ENCODE assay signal across 17 cellular contexts in genomic region chr11:117005758-117006157, GRCh38.
DNase-seq lines count a peak whose midpoint lies in the region; ATAC-seq and TF ChIP-seq lines count a peak whose summit lies in the region.
"Had no signal": no experiment of that assay in that cellular context is flagged by ENCODE, and none has a peak within 500 bp of the region (broad histone marks: within the 10 kb centered on the region; RNA-seq: fewer than 3 reads in every experiment).

No MANE protein-coding gene starts in this region.

- H3K27ac ChIP-seq in caudate nucleus (ENCODE audit: low read depth, low read length): peak overlapping the region; percentile 24
- no peak overlapping the region for H3K27ac ChIP-seq in suprapubic skin
- H3K27ac ChIP-seq: 22Rv1, gastroesophageal sphincter had no signal

- ATAC-seq in sciatic nerve (peak; percentile 51), HG03460 (IDR thresholded peaks at IDR 0.05; ENCODE audit: unreplicated experiment) (no peak)
- ATAC-seq: gastroesophageal sphincter had no signal

- TF ChIP-seq CTCF in suprapubic skin (IDR thresholded peaks at IDR 0.05): no peak

- DNase-seq in SIG-M5 treated with dmso at 0.1 percent for 504 hours (lab: John Stamatoyannopoulos, UW; ENCODE audit: unreplicated experiment) (peak; percentile 48), SIG-M5 (lab: John Stamatoyannopoulos, UW) (no peak), MV-4-11 (lab: John Stamatoyannopoulos, UW) (peak; percentile 68), caudate nucleus (lab: John Stamatoyannopoulos, UW) (no peak), sciatic nerve (ENCODE audit: low spot score) (no peak), suprapubic skin (ENCODE audit: low spot score in 2 of 2) (no peak), NCI-H1930 (lab: John Stamatoyannopoulos, UW) (no peak)
- DNase-seq: activated CD8-positive, alpha-beta memory T cell treated with anti-CD3 and anti-CD28 coated beads, Interleukin-2, amount 50 U/mL, for 4 hours; activated naive CD8-positive, alpha-beta T cell treated with anti-CD3 and anti-CD28 coated beads for 36 hours; Caco-2; KG1; NCI-H1436 treated with DMSO at 0.1 percent for 48 hours; NCI-H510A; stimulated activated naive CD4-positive, alpha-beta T cell had no signal

- peaks cover 5% of the 10 kb centered on the region for H3K4me1 ChIP-seq in suprapubic skin

- no peak for TF ChIP-seq POLR2A in suprapubic skin (IDR thresholded peaks at IDR 0.05)

- H3K36me3 ChIP-seq in suprapubic skin: no peaks in the 10 kb centered on the region

- H3K9me3 ChIP-seq in suprapubic skin: no peaks in the 10 kb centered on the region
- H3K9me3 ChIP-seq: Caco-2, gastroesophageal sphincter had no signal

- WGBS in suprapubic skin: 85% methylated on average over 1 of the region's 1 CpG

- intact Hi-C loops in sciatic nerve (cut with DNase I): no loop called here

- no peaks in the 10 kb centered on the region for H3K27me3 ChIP-seq in suprapubic skin
- H3K27me3 ChIP-seq: gastroesophageal sphincter had no signal

- TF ChIP-seq EP300 in suprapubic skin (IDR thresholded peaks at IDR 0.05): no peak

- no peak overlapping the region for H3K4me3 ChIP-seq in suprapubic skin
- H3K4me3 ChIP-seq: gastroesophageal sphincter had no signal

Comparison
In these comparisons a context has a peak if more than half of its experiments do, and no peak if none do; other contexts are left out.
1. DNase-seq: peak in SIG-M5 treated with dmso at 0.1 percent for 504 hours (single experiment) and MV-4-11 (single experiment); none in SIG-M5 (single experiment), caudate nucleus (0 of 61), sciatic nerve (single experiment), suprapubic skin (0 of 2) and NCI-H1930 (0 of 2).